ENCODE assay signal across 9 cellular contexts in genomic region chr16:30355954-30356308, GRCh38. TPM values are rescaled to one million over a fixed set of nuclear protein-coding genes. Genes with fewer than 3 reads are reported as not detected.
DNase-seq lines count a peak whose midpoint lies in the region; FAIRE-seq and TF ChIP-seq lines count a peak whose summit lies in the region.
"Had no signal": no experiment of that assay in that cellular context is flagged by ENCODE, and none has a peak within 500 bp of the region (broad histone marks: within the 10 kb centered on the region; RNA-seq: fewer than 3 reads in every experiment).

No MANE protein-coding gene starts in this region.

- peak; percentile 76 for DNase-seq in activated CD4-positive, alpha-beta T cell treated with anti-CD3 and anti-CD28 coated beads, Interleukin-2, amount 10 ng/mL, durations not matched to agents 24 days and 14 days
- no peak for DNase-seq in activated CD4-positive, alpha-beta T cell treated with anti-CD3 and anti-CD28 coated beads, Interleukin-2, amount 50 U/mL, for 4 hours
- DNase-seq in kidney (peak; percentile 75), superior temporal gyrus (ENCODE audit: extremely low spot score) (no peak), epidermal melanocyte (ENCODE audit: insufficient read length, low spot score) (no peak), 8988T (no peak)

- H3K9me3 ChIP-seq in kidney (ENCODE audit: control insufficient read depth in 1 of 2, low read length in 2 of 2): no peaks in the 10 kb centered on the region

- peaks cover 15 to 34% of the 10 kb centered on the region in 2 donors for H3K36me3 ChIP-seq in kidney (ENCODE audit: control insufficient read depth in 1 of 2, insufficient read depth in 2 of 2, low read length in 2 of 2)

- peak overlapping the region; percentile 90 for H3K4me3 Mint-ChIP-seq in activated CD4-positive, alpha-beta T cell treated with anti-CD3 and anti-CD28 coated beads, Interleukin-2, amount 10 ng/mL, durations not matched to agents 24 days and 14 days
- H3K4me3 Mint-ChIP-seq in activated naive CD8-positive, alpha-beta T cell: peak overlapping the region; percentile 93

- H3K27ac ChIP-seq in kidney (ENCODE audit: low read depth in 2 of 2, low read length in 2 of 2): peak overlapping the region; percentile 98
- peak overlapping the region; percentile 93 for H3K27ac ChIP-seq in temporal lobe (ENCODE audit: low read depth, low read length)

- peak overlapping the region; percentile 89 for H3K27ac Mint-ChIP-seq in activated CD4-positive, alpha-beta T cell treated with anti-CD3 and anti-CD28 coated beads, Interleukin-2, amount 10 ng/mL, durations not matched to agents 24 days and 14 days
- H3K27ac Mint-ChIP-seq in activated naive CD8-positive, alpha-beta T cell: peak overlapping the region; percentile 97

- H3K4me1 Mint-ChIP-seq in activated CD4-positive, alpha-beta T cell treated with anti-CD3 and anti-CD28 coated beads, Interleukin-2, amount 10 ng/mL, durations not matched to agents 24 days and 14 days: peaks cover 30% of the 10 kb centered on the region
- peaks cover 27% of the 10 kb centered on the region for H3K4me1 Mint-ChIP-seq in activated naive CD8-positive, alpha-beta T cell (ENCODE audit: low read depth)

- H3K36me3 Mint-ChIP-seq in activated CD4-positive, alpha-beta T cell treated with anti-CD3 and anti-CD28 coated beads, Interleukin-2, amount 10 ng/mL, durations not matched to agents 24 days and 14 days (ENCODE audit: low read depth): peaks cover 57% of the 10 kb centered on the region
- no peaks in the 10 kb centered on the region for H3K36me3 Mint-ChIP-seq in activated naive CD8-positive, alpha-beta T cell

- no peaks in the 10 kb centered on the region for H3K9me3 Mint-ChIP-seq in activated CD4-positive, alpha-beta T cell treated with anti-CD3 and anti-CD28 coated beads, Interleukin-2, amount 10 ng/mL, durations not matched to agents 24 days and 14 days
- no peaks in the 10 kb centered on the region for H3K9me3 Mint-ChIP-seq in activated naive CD8-positive, alpha-beta T cell (ENCODE audit: low read depth)

- H3K4me1 ChIP-seq in kidney (ENCODE audit: control insufficient read depth in 1 of 2, insufficient read depth in 1 of 2, low read depth in 1 of 2, low read length in 2 of 2): peaks cover 23 to 35% of the 10 kb centered on the region in 2 donors

- no peaks in the 10 kb centered on the region for H3K27me3 Mint-ChIP-seq in activated CD4-positive, alpha-beta T cell treated with anti-CD3 and anti-CD28 coated beads, Interleukin-2, amount 10 ng/mL, durations not matched to agents 24 days and 14 days
- H3K27me3 Mint-ChIP-seq in activated naive CD8-positive, alpha-beta T cell: no peaks in the 10 kb centered on the region

- H3K9ac ChIP-seq in kidney (ENCODE audit: low read length in 2 of 2): peak overlapping the region; percentile 85 to 91

- no peak for FAIRE-seq in kidney (lab: Jason Lieb, UNC)

- TF ChIP-seq CTCF in kidney (IDR thresholded peaks at IDR 0.05; ENCODE audit: borderline replicate concordance, extremely low read depth, insufficient read depth): no peak

- peak overlapping the region; percentile 97 for H3K4me3 ChIP-seq in kidney (ENCODE audit: low read length in 2 of 2)

- intact Hi-C loops in activated CD4-positive, alpha-beta T cell treated with anti-CD3 and anti-CD28 coated beads, Interleukin-2, amount 10 ng/mL, durations not matched to agents 24 days and 14 days (cut with micrococcal nuclease): loop anchor here (1.0 to 2.0 kb wide), 2 partner anchors 14 to 21 kb away; partner anchors contain the start of gene TBC1D10B
- intact Hi-C loops in kidney (cut with DNase I): no loop called here

RNA-seq across cellular contexts. Expression of gene CD2BP2, which starts 0.8 kb away (rescaled TPM):
- total RNA-seq in activated CD4-positive, alpha-beta T cell treated with anti-CD3 and anti-CD28 coated beads, Interleukin-2, amount 10 ng/mL, durations not matched to agents 24 days and 14 days: 80.5 and 93.2 TPM in 2 replicates
- total RNA-seq in kidney (68.1 TPM), temporal lobe (38.6 TPM)
- 61.8 TPM for polyA plus RNA-seq in kidney (ENCODE audit: insufficient read depth, low read depth, low replicate concordance)

RNA-seq across cellular contexts. Expression of gene TBC1D10B, which starts 14.4 kb away (rescaled TPM):
- 68.9 TPM in 2 replicates for total RNA-seq in activated CD4-positive, alpha-beta T cell treated with anti-CD3 and anti-CD28 coated beads, Interleukin-2, amount 10 ng/mL, durations not matched to agents 24 days and 14 days
- 32.7 TPM for total RNA-seq in kidney
- polyA plus RNA-seq in kidney (ENCODE audit: insufficient read depth, low read depth, low replicate concordance): 30.1 TPM
- 28.8 TPM for total RNA-seq in temporal lobe

RNA-seq across cellular contexts. Expression of gene MYL11, which starts 18.7 kb away (rescaled TPM):
- 1.0 and 1.3 TPM in 2 replicates for total RNA-seq in activated CD4-positive, alpha-beta T cell treated with anti-CD3 and anti-CD28 coated beads, Interleukin-2, amount 10 ng/mL, durations not matched to agents 24 days and 14 days
- total RNA-seq in kidney (not detected), temporal lobe (not detected)
- 2.3 TPM for polyA plus RNA-seq in kidney (ENCODE audit: insufficient read depth, low read depth, low replicate concordance)
- total RNA-seq: lung microvascular endothelial cell had no signal

RNA-seq across cellular contexts. Expression of gene SEPTIN1, which starts 26.4 kb away (rescaled TPM):
- total RNA-seq in activated CD4-positive, alpha-beta T cell treated with anti-CD3 and anti-CD28 coated beads, Interleukin-2, amount 10 ng/mL, durations not matched to agents 24 days and 14 days: 162 and 163 TPM in 2 replicates
- total RNA-seq in kidney (12.8 TPM), temporal lobe (0.74 TPM)
- 5.0 TPM for polyA plus RNA-seq in kidney (ENCODE audit: insufficient read depth, low read depth, low replicate concordance)

RNA-seq across cellular contexts. Expression of gene ZNF48, which starts 39.3 kb away (rescaled TPM):
- total RNA-seq in activated CD4-positive, alpha-beta T cell treated with anti-CD3 and anti-CD28 coated beads, Interleukin-2, amount 10 ng/mL, durations not matched to agents 24 days and 14 days: 16.5 and 18.3 TPM in 2 replicates
- total RNA-seq in kidney: 9.7 TPM
- 6.9 TPM for polyA plus RNA-seq in kidney (ENCODE audit: insufficient read depth, low read depth, low replicate concordance)
- 20.4 TPM for total RNA-seq in temporal lobe

Comparison
In these comparisons a context has a peak if more than half of its experiments do, and no peak if none do; other contexts are left out.
1. DNase-seq: peak in activated CD4-positive, alpha-beta T cell treated with anti-CD3 and anti-CD28 coated beads, Interleukin-2, amount 10 ng/mL, durations not matched to agents 24 days and 14 days (single experiment) and kidney (single experiment); none in activated CD4-positive, alpha-beta T cell treated with anti-CD3 and anti-CD28 coated beads, Interleukin-2, amount 50 U/mL, for 4 hours (0 of 2), superior temporal gyrus (single experiment), epidermal melanocyte (single experiment) and 8988T (single experiment).